Comparison of ENCODE assay signal across 12 cellular contexts in genomic region chr5:150447188-150447587, GRCh38. TPM values are rescaled to one million over a fixed set of nuclear protein-coding genes. Genes with fewer than 3 reads are reported as not detected.
A peak's percentile ranks its signal among the peaks of the same experiment; 100 is the strongest.
DNase-seq lines count a peak whose midpoint lies in the region; ATAC-seq and TF ChIP-seq lines count a peak whose summit lies in the region.
"Had no signal": no experiment of that assay in that cellular context is flagged by ENCODE, and none has a peak within 500 bp of the region (broad histone marks: within the 10 kb centered on the region; RNA-seq: fewer than 3 reads in every experiment).

No MANE protein-coding gene starts in this region.

- H3K9me3 Mint-ChIP-seq in activated T-cell treated with anti-CD3 and anti-CD28 coated beads, Interleukin-2, amount 50 U/mL, for 24 hours = no peaks in the 10 kb centered on the region
- no peaks in the 10 kb centered on the region for H3K9me3 Mint-ChIP-seq in effector memory CD8-positive, alpha-beta T cell

- peak overlapping the region; percentile 98 for H3K9ac ChIP-seq in skeletal muscle satellite cell (ENCODE audit: low read depth, low read length)

- no peaks in the 10 kb centered on the region for H3K27me3 Mint-ChIP-seq in activated T-cell treated with anti-CD3 and anti-CD28 coated beads, Interleukin-2, amount 50 U/mL, for 24 hours
- H3K27me3 Mint-ChIP-seq in effector memory CD8-positive, alpha-beta T cell = no peaks in the 10 kb centered on the region

- no peak for TF ChIP-seq POLR2A in NB4 (IDR thresholded peaks at IDR 0.05; ENCODE audit: extremely low read depth, insufficient read length)

- peaks cover 21% of the 10 kb centered on the region for H3K4me1 ChIP-seq in skeletal muscle satellite cell (ENCODE audit: control insufficient read depth, insufficient read depth, low read length)

- H3K4me2 ChIP-seq in skeletal muscle satellite cell (ENCODE audit: low read length) = peak overlapping the region; percentile 91

- no peaks in the 10 kb centered on the region for H3K9me3 ChIP-seq in skeletal muscle satellite cell (replicated peaks; ENCODE audit: low read length)
- H3K9me3 ChIP-seq: pancreas had no signal

- H3K27ac Mint-ChIP-seq in activated T-cell treated with anti-CD3 and anti-CD28 coated beads, Interleukin-2, amount 50 U/mL, for 24 hours = peak overlapping the region; percentile 100
- peak overlapping the region; percentile 99 for H3K27ac Mint-ChIP-seq in effector memory CD8-positive, alpha-beta T cell

- peak overlapping the region; percentile 93 for H3K4me3 Mint-ChIP-seq in activated T-cell treated with anti-CD3 and anti-CD28 coated beads, Interleukin-2, amount 50 U/mL, for 24 hours
- peak overlapping the region in 1 of 2 donors; percentile 90 for H3K4me3 Mint-ChIP-seq in effector memory CD8-positive, alpha-beta T cell

- H3K27me3 ChIP-seq in skeletal muscle satellite cell (ENCODE audit: control insufficient read depth, insufficient read depth, low read length) = no peaks in the 10 kb centered on the region
- H3K27me3 ChIP-seq: pancreas had no signal

- no peak for ATAC-seq in effector memory CD8-positive, alpha-beta T cell (replicated peaks)
- ATAC-seq: pancreas had no signal

- peaks cover 39% of the 10 kb centered on the region for H3K4me1 Mint-ChIP-seq in activated T-cell treated with anti-CD3 and anti-CD28 coated beads, Interleukin-2, amount 50 U/mL, for 24 hours (ENCODE audit: low read depth)
- peaks cover 23 to 37% of the 10 kb centered on the region in 2 donors for H3K4me1 Mint-ChIP-seq in effector memory CD8-positive, alpha-beta T cell (ENCODE audit: low read depth in 2 of 2)

- H3K36me3 ChIP-seq in skeletal muscle satellite cell (ENCODE audit: insufficient read depth, low read length) = peaks cover 62% of the 10 kb centered on the region

- no peak for DNase-seq in activated T-cell treated with anti-CD3 and anti-CD28 coated beads, Interleukin-2, amount 50 U/mL, for 24 hours
- no peak for DNase-seq in activated T-cell treated with anti-CD3 and anti-CD28 coated beads for 4 hours
- no peak for DNase-seq in NB4 (ENCODE audit: low read depth)
- DNase-seq in effector memory CD8-positive, alpha-beta T cell = no peak
- no peak for DNase-seq in NCI-H1694 (lab: John Stamatoyannopoulos, UW)
- DNase-seq in NCI-H82 (lab: John Stamatoyannopoulos, UW) = no peak
- DNase-seq in cerebellar nuclear complex (lab: John Stamatoyannopoulos, UW) = no peak
- DNase-seq: effector CD8-positive, alpha-beta T cell; KG1; NCI-H510A; pancreas had no signal

- H3K36me3 Mint-ChIP-seq in activated T-cell treated with anti-CD3 and anti-CD28 coated beads, Interleukin-2, amount 50 U/mL, for 24 hours (ENCODE audit: low read depth) = peaks cover 73% of the 10 kb centered on the region
- peaks cover 71% of the 10 kb centered on the region for H3K36me3 Mint-ChIP-seq in effector memory CD8-positive, alpha-beta T cell (ENCODE audit: insufficient read depth)

- TF ChIP-seq CTCF in NB4 (IDR thresholded peaks at IDR 0.05; ENCODE audit: low read depth, low read length) = no peak

- H3K4me3 ChIP-seq in NB4 (ENCODE audit: low read depth, low read length) = peak overlapping the region; percentile 95
- peak overlapping the region; percentile 87 for H3K4me3 ChIP-seq in skeletal muscle satellite cell (ENCODE audit: low read length)

RNA-seq across cellular contexts. Expression of gene RPS14, which starts 2.4 kb away (rescaled TPM):
- 3,190 and 4,225 TPM in 2 replicates for total RNA-seq in skeletal muscle satellite cell (2012; rRNA removed)

RNA-seq across cellular contexts. Expression of gene CD74, which starts 34.5 kb away (rescaled TPM):
- 0.76 and 1.1 TPM in 2 replicates for total RNA-seq in skeletal muscle satellite cell (2012; rRNA removed)
